Comparison of ENCODE assay signal across 20 cellular contexts in genomic region chr17:63653018-63653417, GRCh38. TPM values are rescaled to one million over a fixed set of nuclear protein-coding genes. Genes with fewer than 3 reads are reported as not detected.
DNase-seq lines count a peak whose midpoint lies in the region; ATAC-seq, FAIRE-seq and TF ChIP-seq lines count a peak whose summit lies in the region.
"Had no signal": no experiment of that assay in that cellular context is flagged by ENCODE, and none has a peak within 500 bp of the region (broad histone marks: within the 10 kb centered on the region; RNA-seq: fewer than 3 reads in every experiment).

No MANE protein-coding gene starts in this region.

- H3K27me3 Mint-ChIP-seq in activated naive CD8-positive, alpha-beta T cell = no peaks in the 10 kb centered on the region
- H3K27me3 Mint-ChIP-seq in activated naive CD8-positive, alpha-beta T cell treated with anti-CD3 and anti-CD28 coated beads for 36 hours = no peaks in the 10 kb centered on the region
- H3K27me3 Mint-ChIP-seq: CD4-positive, alpha-beta memory T cell had no signal

- TF ChIP-seq CTCF in gastroesophageal sphincter (IDR thresholded peaks at IDR 0.05) (no peak), pancreas (IDR thresholded peaks at IDR 0.05) (no peak)

- peaks cover 8% of the 10 kb centered on the region for H3K4me1 Mint-ChIP-seq in activated naive CD8-positive, alpha-beta T cell (ENCODE audit: low read depth)
- peaks cover 3% of the 10 kb centered on the region for H3K4me1 Mint-ChIP-seq in activated naive CD8-positive, alpha-beta T cell treated with anti-CD3 and anti-CD28 coated beads for 36 hours

- WGBS in gastroesophageal sphincter (ENCODE audit: low coverage in 1 of 2), 2 donors = 7 to 44% methylated on average over 1 to 2 of the region's 2 CpGs
- 6 to 8% methylated on average over 2 of the region's 2 CpGs for WGBS in pancreas, 2 donors

- DNase-seq in activated naive CD8-positive, alpha-beta T cell treated with anti-CD3 and anti-CD28 coated beads for 36 hours = no peak
- DNase-seq in amniotic epithelial cell (ENCODE audit: low read depth) (peak; percentile 30), pancreas (peak in 1 of 6 donors; percentile 24), cortex of kidney (lab: John Stamatoyannopoulos, UW) (no peak)
- DNase-seq in activated naive CD4-positive, alpha-beta T cell treated with anti-CD3 and anti-CD28 coated beads, Interleukin-2, amount 50 U/mL, for 16 hours = no peak
- DNase-seq: 8988T; CD4-positive, alpha-beta memory T cell; DMS79 treated with DMSO at 0.1 percent for 48 hours; KBM-7; NCI-H1436; NCI-H2029; NCI-H2171; NCI-H774; PC-9 had no signal

- FAIRE-seq in pancreas (lab: Jason Lieb, UNC) = no peak
- FAIRE-seq: D721Med, GM18507, H1 had no signal

- H3K27ac Mint-ChIP-seq in activated naive CD8-positive, alpha-beta T cell = peak overlapping the region; percentile 41
- no peak overlapping the region for H3K27ac Mint-ChIP-seq in activated naive CD8-positive, alpha-beta T cell treated with anti-CD3 and anti-CD28 coated beads for 36 hours

- peaks cover 4 to 89% of the 10 kb centered on the region in 2 donors for H3K36me3 ChIP-seq in gastroesophageal sphincter
- H3K36me3 ChIP-seq in pancreas = no peaks in the 10 kb centered on the region

- no peak for TF ChIP-seq EP300 in gastroesophageal sphincter (IDR thresholded peaks at IDR 0.05)

- peak overlapping the region in 2 of 4 donors; percentile 25 to 43 for H3K27ac ChIP-seq in gastroesophageal sphincter
- H3K27ac ChIP-seq in pancreas = no peak overlapping the region
- H3K27ac ChIP-seq: PC-9 had no signal

- H3K27me3 ChIP-seq in gastroesophageal sphincter (no peaks in the 10 kb centered on the region), pancreas (no peaks in the 10 kb centered on the region)

- peaks cover 6% of the 10 kb centered on the region for H3K36me3 Mint-ChIP-seq in activated naive CD8-positive, alpha-beta T cell
- peaks cover 14% of the 10 kb centered on the region for H3K36me3 Mint-ChIP-seq in activated naive CD8-positive, alpha-beta T cell treated with anti-CD3 and anti-CD28 coated beads for 36 hours

- ATAC-seq in gastroesophageal sphincter (peak; percentile 50), pancreas (peak; percentile 78 to 97 (median 93)), esophagus mucosa (no peak)

- H3K4me3 Mint-ChIP-seq in activated naive CD8-positive, alpha-beta T cell = no peak overlapping the region
- H3K4me3 Mint-ChIP-seq in activated naive CD8-positive, alpha-beta T cell treated with anti-CD3 and anti-CD28 coated beads for 36 hours = no peak overlapping the region
- H3K4me3 Mint-ChIP-seq: CD4-positive, alpha-beta memory T cell had no signal

- no peaks in the 10 kb centered on the region for H3K9me3 Mint-ChIP-seq in activated naive CD8-positive, alpha-beta T cell (ENCODE audit: low read depth)
- no peaks in the 10 kb centered on the region for H3K9me3 Mint-ChIP-seq in activated naive CD8-positive, alpha-beta T cell treated with anti-CD3 and anti-CD28 coated beads for 36 hours
- H3K9me3 Mint-ChIP-seq: CD4-positive, alpha-beta memory T cell had no signal

- H3K9me3 ChIP-seq in gastroesophageal sphincter = no peaks in the 10 kb centered on the region
- no peaks in the 10 kb centered on the region for H3K9me3 ChIP-seq in pancreas

- peaks cover 0 to 31% (median 2%) of the 10 kb centered on the region in 3 donors for H3K4me1 ChIP-seq in gastroesophageal sphincter
- peaks cover 0 to 5% (median 0%) of the 10 kb centered on the region in 3 donors for H3K4me1 ChIP-seq in pancreas

- H3K4me3 ChIP-seq in gastroesophageal sphincter (no peak overlapping the region), pancreas (no peak overlapping the region)
- H3K4me3 ChIP-seq: PC-9 had no signal

- TF ChIP-seq POLR2A in gastroesophageal sphincter (IDR thresholded peaks at IDR 0.05) = no peak

- intact Hi-C loops in pancreas (cut with DNase I) = no loop called here

RNA-seq across cellular contexts. Expression of gene MAP3K3, which starts 30.8 kb away (rescaled TPM):
- total RNA-seq in activated naive CD8-positive, alpha-beta T cell treated with anti-CD3 and anti-CD28 coated beads for 36 hours = 10 to 100 TPM; 20.1 to 20.8 TPM
- total RNA-seq in gastroesophageal sphincter = 100 to 1,000 TPM in 1 of 4 donors, 10 to 100 TPM in 3; 64.9 to 108 (median 85.7) TPM
- total RNA-seq in pancreas = 10 to 100 TPM in 3 of 6 donors, 1 to 10 TPM in 3; 8.4 to 21.9 (median 9.9) TPM
- polyA plus RNA-seq in pancreas = 10 to 100 TPM; 13.4 to 16.9 TPM
- total RNA-seq in esophagus mucosa = 9.2 TPM

RNA-seq across cellular contexts. Expression of gene LIMD2, which starts 46.9 kb away (rescaled TPM):
- 100 to 1,000 TPM; 173 to 179 TPM for total RNA-seq in activated naive CD8-positive, alpha-beta T cell treated with anti-CD3 and anti-CD28 coated beads for 36 hours
- 10 to 100 TPM in 1 of 4 donors, 1 to 10 TPM in 3; 2.3 to 11.0 (median 6.7) TPM for total RNA-seq in gastroesophageal sphincter
- 10 to 100 TPM in 1 of 6 donors, 1 to 10 TPM in 5; 1.4 to 15.9 (median 4.7) TPM for total RNA-seq in pancreas
- 10 to 100 TPM; 10.9 to 16.6 TPM for polyA plus RNA-seq in pancreas
- 2.8 TPM for total RNA-seq in esophagus mucosa

RNA-seq across cellular contexts. Expression of gene TACO1, which starts 52.3 kb away (rescaled TPM):
- total RNA-seq in activated naive CD8-positive, alpha-beta T cell treated with anti-CD3 and anti-CD28 coated beads for 36 hours = 10 to 100 TPM; 38.3 to 39.6 TPM
- total RNA-seq in gastroesophageal sphincter = 10 to 100 TPM; 11.4 to 18.3 (median 14.6) TPM
- 10 to 100 TPM in 1 of 6 donors, 1 to 10 TPM in 5; 5.6 to 10.5 (median 7.6) TPM for total RNA-seq in pancreas
- 10 to 100 TPM in 1 of 2 donors, 1 to 10 TPM in 1; 9.5 to 11.6 TPM for polyA plus RNA-seq in pancreas
- 18.0 TPM for total RNA-seq in esophagus mucosa

Comparison
In these comparisons a context has a peak if more than half of its experiments do, and no peak if none do; other contexts are left out.
1. RNA of gene LIMD2, which starts 46.9 kb away (total RNA-seq): 173 to 179 TPM in activated naive CD8-positive, alpha-beta T cell treated with anti-CD3 and anti-CD28 coated beads for 36 hours; 2.3 to 11.0 TPM in gastroesophageal sphincter, 1.4 to 15.9 TPM in pancreas and 2.8 TPM in esophagus mucosa (single experiment); every median in the first group is over 10 times any median in the second.